In genomic region chr6:105624055-105624454, GRCh38 we compare ENCODE assay signal across 20 cellular contexts.
DNase-seq lines count a peak whose midpoint lies in the region; ATAC-seq and TF ChIP-seq lines count a peak whose summit lies in the region.
"Had no signal": no experiment of that assay in that cellular context is flagged by ENCODE, and none has a peak within 500 bp of the region (broad histone marks: within the 10 kb centered on the region; RNA-seq: fewer than 3 reads in every experiment).

No MANE protein-coding gene starts in this region.

- no peaks in the 10 kb centered on the region for H3K36me3 ChIP-seq in right atrium auricular region
- H3K36me3 ChIP-seq: BLaER1 had no signal

- H3K9me3 ChIP-seq in right atrium auricular region = no peaks in the 10 kb centered on the region
- H3K9me3 ChIP-seq: BLaER1 had no signal

- no peak overlapping the region for H3K4me3 ChIP-seq in right atrium auricular region
- H3K4me3 ChIP-seq in fibroblast of the aortic adventitia (ENCODE audit: low read depth, low read length) = no peak overlapping the region
- H3K4me3 ChIP-seq: BLaER1, GM12878 had no signal

- no peak for DNase-seq in Right ventricle myocardium inferior (ENCODE audit: missing footprints)
- no peak for DNase-seq in right atrium auricular region (ENCODE audit: low spot score)
- peak; percentile 46 for DNase-seq in GF-D8 (lab: John Stamatoyannopoulos, UW)
- peak; percentile 65 for DNase-seq in NCI-H226
- DNase-seq in fibroblast of the aortic adventitia (ENCODE audit: low read depth) = peak; percentile 54
- DNase-seq in NOMO-1 treated with DMSO at 0.1 percent for 48 hours (lab: John Stamatoyannopoulos, UW; ENCODE audit: unreplicated experiment) = no peak
- DNase-seq: 8988T; Calu3; CD4-positive, alpha-beta memory T cell; DMS79 treated with DMSO at 0.1 percent for 48 hours; GOT3; H7; HFFc6; IMR-90 had no signal

- no peak overlapping the region for H3K27ac ChIP-seq in right atrium auricular region
- H3K27ac ChIP-seq: BLaER1, HL-60 had no signal

- H3K27me3 ChIP-seq in right atrium auricular region = no peaks in the 10 kb centered on the region
- H3K27me3 ChIP-seq: BLaER1 had no signal

- intact Hi-C loops in Right ventricle myocardium inferior (cut with DNase I) = no loop called here

- TF ChIP-seq CTCF in right atrium auricular region (IDR thresholded peaks at IDR 0.05) (no peak), fibroblast of the aortic adventitia (IDR thresholded peaks at IDR 0.05; ENCODE audit: insufficient read depth, low read length) (no peak)

- H3K4me1 ChIP-seq in right atrium auricular region = no peaks in the 10 kb centered on the region

- ATAC-seq in Right ventricle myocardium inferior = peak; percentile 21
- no peak for ATAC-seq in GM19351 (IDR thresholded peaks at IDR 0.05; ENCODE audit: unreplicated experiment)
- no peak for ATAC-seq in SK-N-SH treated with all-trans-retinoic acid at 6 μM for 48 hours
- ATAC-seq: GM12878, HCT116 had no signal

TF ChIP-seq in SK-N-SH treated with all-trans-retinoic acid at 6 μM for 48 hours, 23 proteins besides CTCF, POLR2A, EP300 and RAD21:
- TF ChIP-seq ARNTL (CRISPR knock-in tag; IDR thresholded peaks at IDR 0.05; ENCODE audit: borderline replicate concordance, low read depth) (no peak), ESRRG (CRISPR knock-in tag; IDR thresholded peaks at IDR 0.05) (no peak), RARB (CRISPR knock-in tag; IDR thresholded peaks at IDR 0.05) (no peak), PPARA (CRISPR knock-in tag; IDR thresholded peaks at IDR 0.05; ENCODE audit: borderline replicate concordance) (no peak), ZNF70 (CRISPR knock-in tag; IDR thresholded peaks at IDR 0.05) (no peak), TOX (CRISPR knock-in tag; IDR thresholded peaks at IDR 0.05; ENCODE audit: borderline replicate concordance) (no peak), ZFP3 (CRISPR knock-in tag; IDR thresholded peaks at IDR 0.05) (no peak), ZNF565 (CRISPR knock-in tag; conservative IDR thresholded peaks at IDR 0.05; ENCODE audit: low read depth) (no peak), CSDC2 (CRISPR knock-in tag; IDR thresholded peaks at IDR 0.05) (no peak), TCF4 (CRISPR knock-in tag; IDR thresholded peaks at IDR 0.05; ENCODE audit: borderline replicate concordance) (no peak), ZNF8 (CRISPR knock-in tag; IDR thresholded peaks at IDR 0.05) (no peak), SNAI2 (CRISPR knock-in tag; IDR thresholded peaks at IDR 0.05) (no peak), TSHZ2 (CRISPR knock-in tag; IDR thresholded peaks at IDR 0.05) (no peak), GLIS3 (CRISPR knock-in tag; IDR thresholded peaks at IDR 0.05) (no peak), BACH2 (CRISPR knock-in tag; IDR thresholded peaks at IDR 0.05; ENCODE audit: borderline replicate concordance) (no peak)
- TF ChIP-seq, protein P1, sequence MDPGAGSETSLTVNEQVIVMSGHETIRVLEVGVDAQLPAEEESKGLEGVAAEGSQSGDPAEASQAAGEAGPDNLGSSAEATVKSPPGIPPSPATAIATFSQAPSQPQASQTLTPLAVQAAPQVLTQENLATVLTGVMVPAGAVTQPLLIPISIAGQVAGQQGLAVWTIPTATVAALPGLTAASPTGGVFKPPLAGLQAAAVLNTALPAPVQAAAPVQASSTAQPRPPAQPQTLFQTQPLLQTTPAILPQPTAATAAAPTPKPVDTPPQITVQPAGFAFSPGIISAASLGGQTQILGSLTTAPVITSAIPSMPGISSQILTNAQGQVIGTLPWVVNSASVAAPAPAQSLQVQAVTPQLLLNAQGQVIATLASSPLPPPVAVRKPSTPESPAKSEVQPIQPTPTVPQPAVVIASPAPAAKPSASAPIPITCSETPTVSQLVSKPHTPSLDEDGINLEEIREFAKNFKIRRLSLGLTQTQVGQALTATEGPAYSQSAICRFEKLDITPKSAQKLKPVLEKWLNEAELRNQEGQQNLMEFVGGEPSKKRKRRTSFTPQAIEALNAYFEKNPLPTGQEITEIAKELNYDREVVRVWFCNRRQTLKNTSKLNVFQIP (CRISPR knock-in tag; IDR thresholded peaks at IDR 0.05; ENCODE audit: borderline replicate concordance, low read depth) = no peak
- TF ChIP-seq, protein P2, sequence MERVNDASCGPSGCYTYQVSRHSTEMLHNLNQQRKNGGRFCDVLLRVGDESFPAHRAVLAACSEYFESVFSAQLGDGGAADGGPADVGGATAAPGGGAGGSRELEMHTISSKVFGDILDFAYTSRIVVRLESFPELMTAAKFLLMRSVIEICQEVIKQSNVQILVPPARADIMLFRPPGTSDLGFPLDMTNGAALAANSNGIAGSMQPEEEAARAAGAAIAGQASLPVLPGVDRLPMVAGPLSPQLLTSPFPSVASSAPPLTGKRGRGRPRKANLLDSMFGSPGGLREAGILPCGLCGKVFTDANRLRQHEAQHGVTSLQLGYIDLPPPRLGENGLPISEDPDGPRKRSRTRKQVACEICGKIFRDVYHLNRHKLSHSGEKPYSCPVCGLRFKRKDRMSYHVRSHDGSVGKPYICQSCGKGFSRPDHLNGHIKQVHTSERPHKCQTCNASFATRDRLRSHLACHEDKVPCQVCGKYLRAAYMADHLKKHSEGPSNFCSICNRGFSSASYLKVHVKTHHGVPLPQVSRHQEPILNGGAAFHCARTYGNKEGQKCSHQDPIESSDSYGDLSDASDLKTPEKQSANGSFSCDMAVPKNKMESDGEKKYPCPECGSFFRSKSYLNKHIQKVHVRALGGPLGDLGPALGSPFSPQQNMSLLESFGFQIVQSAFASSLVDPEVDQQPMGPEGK (CRISPR knock-in tag; IDR thresholded peaks at IDR 0.05; ENCODE audit: borderline replicate concordance) = no peak
- TF ChIP-seq, protein P3, sequence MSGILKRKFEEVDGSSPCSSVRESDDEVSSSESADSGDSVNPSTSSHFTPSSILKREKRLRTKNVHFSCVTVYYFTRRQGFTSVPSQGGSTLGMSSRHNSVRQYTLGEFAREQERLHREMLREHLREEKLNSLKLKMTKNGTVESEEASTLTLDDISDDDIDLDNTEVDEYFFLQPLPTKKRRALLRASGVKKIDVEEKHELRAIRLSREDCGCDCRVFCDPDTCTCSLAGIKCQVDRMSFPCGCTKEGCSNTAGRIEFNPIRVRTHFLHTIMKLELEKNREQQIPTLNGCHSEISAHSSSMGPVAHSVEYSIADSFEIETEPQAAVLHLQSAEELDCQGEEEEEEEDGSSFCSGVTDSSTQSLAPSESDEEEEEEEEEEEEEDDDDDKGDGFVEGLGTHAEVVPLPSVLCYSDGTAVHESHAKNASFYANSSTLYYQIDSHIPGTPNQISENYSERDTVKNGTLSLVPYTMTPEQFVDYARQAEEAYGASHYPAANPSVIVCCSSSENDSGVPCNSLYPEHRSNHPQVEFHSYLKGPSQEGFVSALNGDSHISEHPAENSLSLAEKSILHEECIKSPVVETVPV (CRISPR knock-in tag; IDR thresholded peaks at IDR 0.05) = no peak

Comparison
In these comparisons a context has a peak if more than half of its experiments do, and no peak if none do; other contexts are left out.
1. DNase-seq: peak in GF-D8 (single experiment), NCI-H226 (single experiment) and fibroblast of the aortic adventitia (single experiment); none in Right ventricle myocardium inferior (single experiment), right atrium auricular region (single experiment) and NOMO-1 treated with DMSO at 0.1 percent for 48 hours (single experiment).